ENCODE assay signal across 14 cellular contexts in the genomic region with DNA sequence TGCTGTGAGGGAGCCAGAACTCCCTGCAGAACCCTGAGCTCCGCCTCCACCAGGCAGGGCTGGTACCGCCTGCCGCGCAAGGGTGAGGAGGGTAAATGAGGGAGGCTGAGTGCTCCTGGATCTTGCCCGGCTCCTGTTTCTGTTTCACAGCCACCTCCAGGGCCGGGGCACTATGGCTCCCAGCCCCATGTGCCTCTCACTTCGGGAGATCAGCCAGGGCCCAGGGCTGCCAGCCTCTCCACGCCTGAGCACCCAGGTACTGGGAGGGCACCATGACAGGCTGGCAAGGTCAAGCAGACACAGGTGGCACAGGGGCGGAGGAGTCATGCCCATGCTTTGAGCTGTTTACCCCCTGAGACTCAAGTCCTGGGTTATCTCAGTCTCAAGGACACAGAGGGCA. TPM values are rescaled to one million over a fixed set of nuclear protein-coding genes. Genes with fewer than 3 reads are reported as not detected.
"Had no signal": no experiment of that assay in that cellular context is flagged by ENCODE, and none has a peak within 500 bp of the region (broad histone marks: within the 10 kb centered on the region; RNA-seq: fewer than 3 reads in every experiment).

No MANE protein-coding gene starts in this region.

RNA-seq across cellular contexts. Expression of a gene that starts 8.3 kb away (rescaled TPM):
- total RNA-seq: cardiac septum, fibroblast of villous mesenchyme, osteocyte had no signal
- polyA plus RNA-seq: immature natural killer cell, keratinocyte had no signal

RNA-seq across cellular contexts. Expression of a gene that starts 8.4 kb away (rescaled TPM):
- total RNA-seq: cardiac septum, esophagus muscularis mucosa, fibroblast of villous mesenchyme, gastroesophageal sphincter, left cardiac atrium, osteocyte, progenitor cell of endocrine pancreas, renal cortical epithelial cell, right lobe of liver, spleen, subcutaneous adipose tissue, thoracic aorta had no signal
- polyA plus RNA-seq: immature natural killer cell, keratinocyte had no signal
